ENCODE assay signal across 21 cellular contexts in the genomic region with DNA sequence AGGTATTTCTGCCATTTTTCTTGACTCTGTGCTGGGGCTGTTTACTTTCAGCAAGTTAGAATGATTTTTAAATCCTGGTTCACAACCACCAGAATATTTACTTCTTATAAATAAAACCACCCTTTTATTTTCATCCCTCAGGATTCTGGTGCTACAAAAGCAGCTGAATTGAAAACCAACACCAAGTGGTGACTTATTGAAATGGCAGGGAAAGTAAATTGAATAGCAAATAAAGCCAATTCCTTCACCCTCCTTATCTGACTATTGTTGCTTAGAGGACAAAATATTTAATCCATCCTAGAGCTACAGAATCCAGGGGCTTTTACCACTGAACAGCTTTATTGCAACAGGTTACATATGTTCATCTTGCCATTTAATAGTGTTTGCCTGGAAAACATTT.
"Had no signal": no experiment of that assay in that cellular context is flagged by ENCODE, and none has a peak within 500 bp of the region (broad histone marks: within the 10 kb centered on the region; RNA-seq: fewer than 3 reads in every experiment).

No MANE protein-coding gene starts in this region.

- H3K4me1 ChIP-seq: heart right ventricle, lower lobe of right lung, pancreas, right lobe of liver, tibial artery had no signal

- H3K4me3 Mint-ChIP-seq: activated CD4-positive, alpha-beta memory T cell treated with anti-CD3 and anti-CD28 coated beads for 36 hours; activated CD4-positive, alpha-beta T cell treated with anti-CD3 and anti-CD28 coated beads for 36 hours; activated naive CD4-positive, alpha-beta T cell treated with anti-CD3 and anti-CD28 coated beads, Interleukin-2, amount 10 ng/mL, durations not matched to agents 7 days and 5 days; activated T-cell treated with anti-CD3 and anti-CD28 coated beads, Interleukin-2, amount 50 U/mL, for 72 hours; naive thymus-derived CD8-positive, alpha-beta T cell; stimulated activated effector memory CD8-positive, alpha-beta T cell treated with anti-CD3 and anti-CD28 coated beads, Interleukin-12 subunit alpha, Interleukin-12 subunit beta, amount 100 ng/mL, for 72 hours; stimulated activated naive CD8-positive, alpha-beta T cell treated with anti-CD3 and anti-CD28 coated beads, Interleukin-15, amount 100 ng/mL, for 72 hours; WTC11 had no signal

- H3K27me3 ChIP-seq: heart right ventricle, pancreas, right lobe of liver, tibial artery had no signal

- H3K27ac ChIP-seq: coronary artery, heart right ventricle, lower lobe of right lung, pancreas, right lobe of liver, skin epidermis, tibial artery had no signal

- ATAC-seq: activated CD4-positive, alpha-beta T cell treated with anti-CD3 and anti-CD28 coated beads for 36 hours; activated T-cell treated with anti-CD3 and anti-CD28 coated beads, Interleukin-2, amount 50 U/mL, for 72 hours; heart right ventricle; left lobe of liver; lower lobe of right lung; naive thymus-derived CD8-positive, alpha-beta T cell; pancreas; right lobe of liver; stimulated activated effector memory CD8-positive, alpha-beta T cell treated with anti-CD3 and anti-CD28 coated beads, Interleukin-12 subunit alpha, Interleukin-12 subunit beta, amount 100 ng/mL, for 72 hours; stimulated activated naive CD8-positive, alpha-beta T cell treated with anti-CD3 and anti-CD28 coated beads, Interleukin-15, amount 100 ng/mL, for 72 hours; WTC11 had no signal

- H3K27me3 Mint-ChIP-seq: activated CD4-positive, alpha-beta memory T cell treated with anti-CD3 and anti-CD28 coated beads for 36 hours; activated CD4-positive, alpha-beta T cell treated with anti-CD3 and anti-CD28 coated beads for 36 hours; activated naive CD4-positive, alpha-beta T cell treated with anti-CD3 and anti-CD28 coated beads, Interleukin-2, amount 10 ng/mL, durations not matched to agents 7 days and 5 days; naive thymus-derived CD8-positive, alpha-beta T cell; stimulated activated naive CD8-positive, alpha-beta T cell treated with anti-CD3 and anti-CD28 coated beads, Interleukin-15, amount 100 ng/mL, for 72 hours had no signal

- H3K4me1 Mint-ChIP-seq: activated CD4-positive, alpha-beta T cell treated with anti-CD3 and anti-CD28 coated beads for 36 hours; activated naive CD4-positive, alpha-beta T cell treated with anti-CD3 and anti-CD28 coated beads, Interleukin-2, amount 10 ng/mL, durations not matched to agents 7 days and 5 days; stimulated activated effector memory CD8-positive, alpha-beta T cell treated with anti-CD3 and anti-CD28 coated beads, Interleukin-12 subunit alpha, Interleukin-12 subunit beta, amount 100 ng/mL, for 72 hours; stimulated activated naive CD8-positive, alpha-beta T cell treated with anti-CD3 and anti-CD28 coated beads, Interleukin-15, amount 100 ng/mL, for 72 hours; WTC11 had no signal

- DNase-seq: activated CD4-positive, alpha-beta memory T cell treated with anti-CD3 and anti-CD28 coated beads for 36 hours; activated CD4-positive, alpha-beta T cell treated with anti-CD3 and anti-CD28 coated beads for 36 hours; activated effector memory CD4-positive, alpha-beta T cell treated with Interleukin-2 at 50 U/mL for 16 hours; activated naive CD4-positive, alpha-beta T cell treated with anti-CD3 and anti-CD28 coated beads, Interleukin-2, amount 10 ng/mL, durations not matched to agents 7 days and 5 days; activated T-cell treated with anti-CD3 and anti-CD28 coated beads, Interleukin-2, amount 50 U/mL, for 72 hours; amygdala; cerebellar nuclear complex; heart right ventricle; lower lobe of right lung; naive thymus-derived CD8-positive, alpha-beta T cell; pancreas; right lobe of liver; stimulated activated CD4-positive, alpha-beta T cell treated with anti-CD3 and anti-CD28 coated beads, Interleukin-2, amount 100 ng/mL, for 24 hours; stimulated activated naive CD8-positive, alpha-beta T cell treated with anti-CD3 and anti-CD28 coated beads, Interleukin-15, amount 100 ng/mL, for 72 hours; T-helper 9 cell; tibial artery had no signal

- H3K36me3 ChIP-seq: heart right ventricle, lower lobe of right lung, pancreas, right lobe of liver, tibial artery had no signal

- H3K4me3 ChIP-seq: coronary artery, heart right ventricle, lower lobe of right lung, pancreas, right lobe of liver, skin epidermis, tibial artery had no signal

- H3K27ac Mint-ChIP-seq: activated CD4-positive, alpha-beta memory T cell treated with anti-CD3 and anti-CD28 coated beads for 36 hours; activated CD4-positive, alpha-beta T cell treated with anti-CD3 and anti-CD28 coated beads for 36 hours; activated naive CD4-positive, alpha-beta T cell treated with anti-CD3 and anti-CD28 coated beads, Interleukin-2, amount 10 ng/mL, durations not matched to agents 7 days and 5 days; activated T-cell treated with anti-CD3 and anti-CD28 coated beads, Interleukin-2, amount 50 U/mL, for 72 hours; naive thymus-derived CD8-positive, alpha-beta T cell; stimulated activated effector memory CD8-positive, alpha-beta T cell treated with anti-CD3 and anti-CD28 coated beads, Interleukin-12 subunit alpha, Interleukin-12 subunit beta, amount 100 ng/mL, for 72 hours; stimulated activated naive CD8-positive, alpha-beta T cell treated with anti-CD3 and anti-CD28 coated beads, Interleukin-15, amount 100 ng/mL, for 72 hours; WTC11 had no signal

- H3K9me3 ChIP-seq: lower lobe of right lung, pancreas, right lobe of liver, tibial artery had no signal

- H3K36me3 Mint-ChIP-seq: activated CD4-positive, alpha-beta memory T cell treated with anti-CD3 and anti-CD28 coated beads for 36 hours; activated naive CD4-positive, alpha-beta T cell treated with anti-CD3 and anti-CD28 coated beads, Interleukin-2, amount 10 ng/mL, durations not matched to agents 7 days and 5 days; naive thymus-derived CD8-positive, alpha-beta T cell; stimulated activated effector memory CD8-positive, alpha-beta T cell treated with anti-CD3 and anti-CD28 coated beads, Interleukin-12 subunit alpha, Interleukin-12 subunit beta, amount 100 ng/mL, for 72 hours; WTC11 had no signal
